15 cellular contexts compared by ENCODE assay signal in genomic region chr1:38558055-38558454, GRCh38.
DNase-seq lines count a peak whose midpoint lies in the region; ATAC-seq and TF ChIP-seq lines count a peak whose summit lies in the region.
"Had no signal": no experiment of that assay in that cellular context is flagged by ENCODE, and none has a peak within 500 bp of the region (broad histone marks: within the 10 kb centered on the region; RNA-seq: fewer than 3 reads in every experiment).

No MANE protein-coding gene starts in this region.

- no peak for DNase-seq in CD4-positive, CD25-positive, alpha-beta regulatory T cell
- DNase-seq in H9 (peak; percentile 47), naive B cell (no peak), left ventricle myocardium inferior (no peak)
- DNase-seq in activated naive CD8-positive, alpha-beta T cell treated with anti-CD3 and anti-CD28 coated beads for 36 hours, result no peak
- DNase-seq: activated effector memory CD4-positive, alpha-beta T cell treated with Interleukin-2 at 50 U/mL for 16 hours; aorta; DMS153; stimulated activated CD4-positive, alpha-beta T cell treated with anti-CD3 and anti-CD28 coated beads, Interleukin-4, amount 100 ng/mL, for 4 hours had no signal

- no peaks in the 10 kb centered on the region for H3K79me1 ChIP-seq in H9 (ENCODE audit: insufficient read depth, low read depth, low read length, poor library complexity, severe bottlenecking)

- peak overlapping the region; percentile 93 to 97 (median 94) for H3K27ac Mint-ChIP-seq in CD4-positive, CD25-positive, alpha-beta regulatory T cell
- peak overlapping the region in 2 of 3 experiments; percentile 26 to 53; a peak in 4 of 7 replicates for H3K27ac Mint-ChIP-seq in H9
- H3K27ac Mint-ChIP-seq in activated naive CD8-positive, alpha-beta T cell treated with anti-CD3 and anti-CD28 coated beads for 36 hours, result peak overlapping the region; percentile 88
- peak overlapping the region; percentile 69 to 97 (median 95) for H3K27ac Mint-ChIP-seq in naive B cell

- no peak overlapping the region for H4K91ac ChIP-seq in H9 (ENCODE audit: insufficient read length, low read depth, low read length)

- H4K20me1 ChIP-seq in H9 (ENCODE audit: control insufficient read depth, insufficient read depth, insufficient read length), result no peaks in the 10 kb centered on the region

- H3K27me3 Mint-ChIP-seq in CD4-positive, CD25-positive, alpha-beta regulatory T cell, result no peaks in the 10 kb centered on the region
- peaks cover 7% of the 10 kb centered on the region for H3K27me3 Mint-ChIP-seq in H9 (ENCODE audit: low read depth)
- H3K27me3 Mint-ChIP-seq in activated naive CD8-positive, alpha-beta T cell treated with anti-CD3 and anti-CD28 coated beads for 36 hours, result peaks cover 26% of the 10 kb centered on the region
- H3K27me3 Mint-ChIP-seq in naive B cell, result peaks cover 0 to 5% (median 0%) of the 10 kb centered on the region in 3 donors

- peak overlapping the region; percentile 11 for H3K4me2 ChIP-seq in H9 (ENCODE audit: insufficient read depth, insufficient read length, low read length)
- H3K4me2 ChIP-seq: hepatocyte, smooth muscle cell had no signal

- H3K4me1 Mint-ChIP-seq in CD4-positive, CD25-positive, alpha-beta regulatory T cell, result peaks cover 5 to 58% (median 29%) of the 10 kb centered on the region in 4 donors
- H3K4me1 Mint-ChIP-seq in H9 (peaks cover 32 to 47% of the 10 kb centered on the region in 2 experiments), naive B cell (peaks cover 43 to 55% (median 54%) of the 10 kb centered on the region in 3 donors)
- peaks cover 59% of the 10 kb centered on the region for H3K4me1 Mint-ChIP-seq in activated naive CD8-positive, alpha-beta T cell treated with anti-CD3 and anti-CD28 coated beads for 36 hours

- H3K9me3 ChIP-seq in CD4-positive, CD25-positive, alpha-beta regulatory T cell (ENCODE audit: control insufficient read depth in 2 of 2, low read length in 2 of 2), result no peaks in the 10 kb centered on the region
- H3K9me3 ChIP-seq in H9 (ENCODE audit: control insufficient read depth, low read depth, low read length), result no peaks in the 10 kb centered on the region
- H3K9me3 ChIP-seq in gastroesophageal sphincter, result no peaks in the 10 kb centered on the region
- H3K9me3 ChIP-seq in left ventricle myocardium inferior (replicated peaks), result no peaks in the 10 kb centered on the region
- H3K9me3 ChIP-seq: HAP-1 had no signal

- no peak overlapping the region for H3K27ac ChIP-seq in CD4-positive, CD25-positive, alpha-beta regulatory T cell (ENCODE audit: insufficient read depth, low read length, poor library complexity, severe bottlenecking)
- no peak overlapping the region for H3K27ac ChIP-seq in H9 (ENCODE audit: insufficient read length, low read depth, low read length)
- H3K27ac ChIP-seq in gastroesophageal sphincter, result no peak overlapping the region
- no peak overlapping the region for H3K27ac ChIP-seq in left ventricle myocardium inferior (replicated peaks)
- H3K27ac ChIP-seq: hepatocyte had no signal

- H3K4me1 ChIP-seq in CD4-positive, CD25-positive, alpha-beta regulatory T cell (ENCODE audit: control insufficient read depth, insufficient read depth, low read length, poor library complexity, severe bottlenecking), result peaks cover 26% of the 10 kb centered on the region
- peaks cover 4% of the 10 kb centered on the region; the same call in 1 of the 2 replicates for H3K4me1 ChIP-seq in H9 (ENCODE audit: insufficient read depth, low read length)
- peaks cover 0 to 12% (median 0%) of the 10 kb centered on the region in 3 donors for H3K4me1 ChIP-seq in gastroesophageal sphincter
- H3K4me1 ChIP-seq in left ventricle myocardium inferior, result peaks cover 11% of the 10 kb centered on the region
- H3K4me1 ChIP-seq: HAP-1 had no signal

- TF ChIP-seq CTCF in H9 (conservative IDR thresholded peaks at IDR 0.05) (no peak), gastroesophageal sphincter (IDR thresholded peaks at IDR 0.05) (no peak), left ventricle myocardium inferior (IDR thresholded peaks at IDR 0.05; ENCODE audit: borderline replicate concordance) (no peak)

- H3K27me3 ChIP-seq in CD4-positive, CD25-positive, alpha-beta regulatory T cell (ENCODE audit: control insufficient read depth, insufficient read depth, low read length), result no peaks in the 10 kb centered on the region
- H3K27me3 ChIP-seq in H9 (ENCODE audit: insufficient read depth, low read length) (no peaks in the 10 kb centered on the region), gastroesophageal sphincter (peaks cover 23% of the 10 kb centered on the region), left ventricle myocardium inferior (ENCODE audit: low read depth) (peaks cover 51% of the 10 kb centered on the region)

- H2BK20ac ChIP-seq in H9 (ENCODE audit: low read depth, low read length, poor library complexity, severe bottlenecking), result no peak overlapping the region

- WGBS in H9 (ENCODE audit: extremely low coverage, insufficient read length, low lambda C conversion rate), result no CpG with 5 or more reads among the region's 8 CpGs
- WGBS in gastroesophageal sphincter (ENCODE audit: low coverage in 1 of 2), 2 donors, result 75% methylated on average over 4 of the region's 8 CpGs; no CpG with 5 or more reads in 1 of the 2 donors

- no peak overlapping the region for H3K56ac ChIP-seq in H9 (ENCODE audit: insufficient read length, low read depth, low read length)

- H3K9me3 Mint-ChIP-seq in CD4-positive, CD25-positive, alpha-beta regulatory T cell, result no peaks in the 10 kb centered on the region
- H3K9me3 Mint-ChIP-seq in H9 (no peaks in the 10 kb centered on the region), naive B cell (no peaks in the 10 kb centered on the region)
- H3K9me3 Mint-ChIP-seq in activated naive CD8-positive, alpha-beta T cell treated with anti-CD3 and anti-CD28 coated beads for 36 hours, result no peaks in the 10 kb centered on the region

- H2BK12ac ChIP-seq in H9 (ENCODE audit: insufficient read length, low read depth, low read length), result no peak overlapping the region

- no peak overlapping the region for H2AK5ac ChIP-seq in H9 (ENCODE audit: insufficient read length, low read length)

- no peak for TF ChIP-seq POLR2A in gastroesophageal sphincter (IDR thresholded peaks at IDR 0.05)

- H3K79me2 ChIP-seq in H9 (ENCODE audit: insufficient read depth, low read length), result no peaks in the 10 kb centered on the region
- H3K79me2 ChIP-seq: hepatocyte had no signal

- H3K4me3 Mint-ChIP-seq in CD4-positive, CD25-positive, alpha-beta regulatory T cell, result no peak overlapping the region
- H3K4me3 Mint-ChIP-seq in H9, result peak overlapping the region in 1 of 2 experiments; percentile 66; a peak in 2 of 5 replicates
- H3K4me3 Mint-ChIP-seq in activated naive CD8-positive, alpha-beta T cell treated with anti-CD3 and anti-CD28 coated beads for 36 hours, result no peak overlapping the region
- H3K4me3 Mint-ChIP-seq in naive B cell, result peak overlapping the region in 4 of 8 donors; percentile 15 to 69 (median 45)

- H3K18ac ChIP-seq in H9 (ENCODE audit: insufficient read length, low read depth, low read length), result peak overlapping the region; percentile 29

- no peaks in the 10 kb centered on the region for H3K36me3 Mint-ChIP-seq in CD4-positive, CD25-positive, alpha-beta regulatory T cell
- H3K36me3 Mint-ChIP-seq in H9 (ENCODE audit: insufficient read depth in 1 of 3, low read depth in 3 of 3) (no peaks in the 10 kb centered on the region), naive B cell (no peaks in the 10 kb centered on the region)
- H3K36me3 Mint-ChIP-seq in activated naive CD8-positive, alpha-beta T cell treated with anti-CD3 and anti-CD28 coated beads for 36 hours, result no peaks in the 10 kb centered on the region

- H3K4me3 ChIP-seq in CD4-positive, CD25-positive, alpha-beta regulatory T cell (ENCODE audit: low read depth, low read length), result no peak overlapping the region
- H3K4me3 ChIP-seq in gastroesophageal sphincter (no peak overlapping the region), left ventricle myocardium inferior (no peak overlapping the region)
- H3K4me3 ChIP-seq: HAP-1, hepatocyte, smooth muscle cell had no signal

- H3K23me2 ChIP-seq in H9 (ENCODE audit: insufficient read length, low read depth, low read length, poor library complexity, severe bottlenecking), result peaks cover 2% of the 10 kb centered on the region

- H2BK120ac ChIP-seq in H9 (ENCODE audit: low read depth, low read length, poor library complexity, severe bottlenecking), result no peak overlapping the region

- no peak overlapping the region for H3K9ac ChIP-seq in H9 (ENCODE audit: extremely low read depth, insufficient read length, low read length)

- TF ChIP-seq EP300 in gastroesophageal sphincter (IDR thresholded peaks at IDR 0.05), result no peak

- no peak for ATAC-seq in CD4-positive, CD25-positive, alpha-beta regulatory T cell (ENCODE audit: low read depth in 2 of 2)
- no peak for ATAC-seq in naive B cell (ENCODE audit: low read depth in 2 of 2)
- no peak for ATAC-seq in gastroesophageal sphincter
- ATAC-seq in HG03280 (IDR thresholded peaks at IDR 0.05; ENCODE audit: unreplicated experiment), result no peak
- no peak for ATAC-seq in HG03520 (IDR thresholded peaks at IDR 0.05; ENCODE audit: unreplicated experiment)

- no peak overlapping the region for H2BK5ac ChIP-seq in H9 (ENCODE audit: insufficient read length, low read length)

- no peak overlapping the region for H2AFZ ChIP-seq in H9 (ENCODE audit: low read length)
- H2AFZ ChIP-seq: hepatocyte had no signal

- H3K4ac ChIP-seq in H9 (ENCODE audit: low read depth, low read length), result no peak overlapping the region

- no peak overlapping the region for H3K14ac ChIP-seq in H9 (ENCODE audit: insufficient read depth, low read length)

- H4K8ac ChIP-seq in H9 (replicated peaks; ENCODE audit: insufficient read length, low read depth, low read length), result no peak overlapping the region

- H3T11ph ChIP-seq in H9 (ENCODE audit: low read length), result no peak overlapping the region

- no peak overlapping the region for H4K5ac ChIP-seq in H9 (ENCODE audit: insufficient read length, low read depth, low read length)

- H3K36me3 ChIP-seq in CD4-positive, CD25-positive, alpha-beta regulatory T cell (ENCODE audit: control insufficient read depth, insufficient read depth, low read length), result no peaks in the 10 kb centered on the region
- H3K36me3 ChIP-seq in gastroesophageal sphincter (no peaks in the 10 kb centered on the region), left ventricle myocardium inferior (no peaks in the 10 kb centered on the region)
- H3K36me3 ChIP-seq: HAP-1 had no signal

- no peak overlapping the region for H3K23ac ChIP-seq in H9 (ENCODE audit: insufficient read length, low read depth, low read length)

- intact Hi-C loops in left ventricle myocardium inferior (cut with micrococcal nuclease), result no loop called here

- no peak overlapping the region for H2BK15ac ChIP-seq in H9 (ENCODE audit: low read depth, low read length)

Comparison
In these comparisons a context has a peak if more than half of its experiments do, and no peak if none do; other contexts are left out.
1. H3K27ac Mint-ChIP-seq: peak in every context shown above with its lines; median percentile 95 in naive B cell; 94 in CD4-positive, CD25-positive, alpha-beta regulatory T cell; 88 in activated naive CD8-positive, alpha-beta T cell treated with anti-CD3 and anti-CD28 coated beads for 36 hours; 40 in H9.